ENCODE assay signal across 8 cellular contexts in the genomic region with DNA sequence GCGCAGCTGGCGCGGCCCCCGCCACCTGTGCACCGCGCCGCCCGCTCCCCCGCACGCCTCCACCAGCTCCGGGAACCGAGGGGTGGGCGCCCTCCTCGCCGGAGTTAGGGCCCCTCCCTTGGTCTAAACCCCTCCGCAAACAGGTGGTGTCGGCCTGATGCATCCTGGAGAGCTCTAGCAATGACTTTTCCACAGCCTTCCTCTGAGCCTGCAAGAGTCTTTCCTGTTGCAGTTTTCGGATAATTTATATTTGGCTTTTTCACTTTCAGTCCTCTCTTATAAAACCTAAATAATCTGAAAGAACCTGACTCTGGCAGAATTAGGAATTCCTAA. TPM values are rescaled to one million over a fixed set of nuclear protein-coding genes. Genes with fewer than 3 reads are reported as not detected.
DNase-seq lines count a peak whose midpoint lies in the region; ATAC-seq, FAIRE-seq and TF ChIP-seq lines count a peak whose summit lies in the region.

No MANE protein-coding gene starts in this region.

- TF ChIP-seq EP300 in A549 (IDR thresholded peaks at IDR 0.05): no peak
- no peak for TF ChIP-seq EP300 in GM12878 (IDR thresholded peaks at IDR 0.05; ENCODE audit: borderline replicate concordance in 1 of 2, control insufficient read depth in 1 of 2, low read depth in 2 of 2, low read length in 2 of 2)

- no peak for DNase-seq in A549 (ENCODE audit: low read depth in 1 of 2, low spot score in 1 of 2)
- no peak for DNase-seq in HCT116 (ENCODE audit: low read depth, low spot score)
- no peak for DNase-seq in GM12878 (ENCODE audit: low read depth, low spot score)
- DNase-seq in HT-29 (ENCODE audit: low spot score): no peak
- no peak for DNase-seq in GDM1 (lab: John Stamatoyannopoulos, UW)
- DNase-seq in NCI-H146 treated with DMSO at 0.1 percent for 48 hours (lab: John Stamatoyannopoulos, UW; ENCODE audit: unreplicated experiment): no peak
- DNase-seq in activated naive CD4-positive, alpha-beta T cell (lab: John Stamatoyannopoulos, UW): no peak

- no peaks in the 10 kb centered on the region for H3K9me3 ChIP-seq in A549
- no peaks in the 10 kb centered on the region for H3K9me3 ChIP-seq in HCT116 (ENCODE audit: control insufficient read depth in 1 of 2, insufficient read depth in 1 of 2, low read depth in 1 of 2, low read length in 2 of 2)
- no peaks in the 10 kb centered on the region for H3K9me3 ChIP-seq in GM12878 (replicated peaks; ENCODE audit: control insufficient read depth, insufficient read depth, low read length)
- no peaks in the 10 kb centered on the region for H3K9me3 ChIP-seq in mesodermal cell (ENCODE audit: control insufficient read depth, low read length)

- H2AFZ ChIP-seq in HCT116 (ENCODE audit: low read depth, low read length, poor library complexity, severe bottlenecking): peak overlapping the region; percentile 48
- no peak overlapping the region for H2AFZ ChIP-seq in GM12878 (ENCODE audit: control insufficient read depth, low read depth, low read length)

- POLR2A ChIA-PET in A549 (lab: Yijun Ruan, JAX) (interaction anchor here (2.0 kb wide), 1 partner anchor 206 kb away, joined by 18 read pairs; a partner anchor contains a TSS), HCT116 (lab: Charles Lee) (no interaction called here), GM12878 (lab: Charles Lee) (no interaction called here)

- no peak; a peak in 1 of 5 replicates for TF ChIP-seq RAD21 in A549 (conservative IDR thresholded peaks at IDR 0.05 in 1 of 2, IDR thresholded peaks at IDR 0.05 in 1 of 2)
- no peak for TF ChIP-seq RAD21 in HCT116 (IDR thresholded peaks at IDR 0.05; ENCODE audit: low read depth)
- TF ChIP-seq RAD21 in GM12878 (IDR thresholded peaks at IDR 0.05; ENCODE audit: insufficient read depth, low read depth, low read length): no peak

- H3K4me1 ChIP-seq in A549 (peaks cover 12% of the 10 kb centered on the region; the same call in 1 of the 3 replicates), HCT116 (ENCODE audit: control insufficient read depth in 1 of 2, insufficient read depth in 2 of 2, low read length in 2 of 2) (peaks cover 0 to 12% of the 10 kb centered on the region in 2 experiments; a peak in 2 of 4 replicates), GM12878 (ENCODE audit: control insufficient read depth, insufficient read depth, low read length) (no peaks in the 10 kb centered on the region), mesodermal cell (ENCODE audit: control insufficient read depth, insufficient read depth, low read length, poor library complexity, severe bottlenecking) (no peaks in the 10 kb centered on the region)

- in situ Hi-C loops in GM12878 (cut with MboI): loop anchor here (5.0 kb wide), 1 partner anchor 153 kb away; no protein-coding TSS in a partner anchor

- H3K36me3 ChIP-seq in HCT116 (ENCODE audit: control insufficient read depth in 1 of 2, insufficient read depth in 2 of 2, low read length in 2 of 2): no peaks in the 10 kb centered on the region
- H3K36me3 ChIP-seq in GM12878 (ENCODE audit: control insufficient read depth in 2 of 2, insufficient read depth in 2 of 2, low read length in 1 of 2): no peaks in the 10 kb centered on the region
- no peaks in the 10 kb centered on the region for H3K36me3 ChIP-seq in mesodermal cell (ENCODE audit: control insufficient read depth, insufficient read depth, low read length)

- FAIRE-seq in A549 (lab: Jason Lieb, UNC): no peak
- FAIRE-seq in GM12878 (lab: Jason Lieb, UNC): no peak

- TF ChIP-seq CTCF in A549 (IDR thresholded peaks at IDR 0.05): no peak; the same call in none of the 3 replicates
- TF ChIP-seq CTCF in HCT116 (IDR thresholded peaks at IDR 0.05 in 2 of 3, conservative IDR thresholded peaks at IDR 0.05 in 1 of 3; ENCODE audit: borderline replicate concordance in 1 of 3, insufficient read depth in 1 of 3, low read depth in 2 of 3, low read length in 2 of 3): no peak; a peak in 1 of 6 replicates
- no peak for TF ChIP-seq CTCF in GM12878 (IDR thresholded peaks at IDR 0.05 in 2 of 3, conservative IDR thresholded peaks at IDR 0.05 in 1 of 3; ENCODE audit: control insufficient read depth in 2 of 3, extremely low read depth in 1 of 3, insufficient read depth in 1 of 3, low read depth in 3 of 3, low read length in 3 of 3)

- SMC1A ChIA-PET in GM12878 (lab: Charles Lee; ENCODE audit: uncharacterized antibody, unreplicated experiment): interaction anchor here (0.8 to 5.9 kb wide), 5 partner anchors 43 to 206 kb away, joined by 3 to 59 read pairs (median 3); a partner anchor contains a TSS

- H3K79me2 ChIP-seq in HCT116 (ENCODE audit: insufficient read depth, low read length) (no peaks in the 10 kb centered on the region), GM12878 (ENCODE audit: control insufficient read depth, insufficient read depth, low read length) (no peaks in the 10 kb centered on the region)

- H3K27ac ChIP-seq in A549 (peak overlapping the region; percentile 65 to 73), HCT116 (ENCODE audit: low read depth, low read length) (no peak overlapping the region), GM12878 (ENCODE audit: control insufficient read depth, insufficient read depth) (no peak overlapping the region), mesodermal cell (ENCODE audit: low read depth, low read length, severe bottlenecking) (no peak overlapping the region)

- intact Hi-C loops in HCT116 (cut with micrococcal nuclease) (loop anchor here (2.0 to 10.0 kb wide), 2 partner anchors 150 to 640 kb away; a partner anchor contains a TSS), GM12878 (cut with micrococcal nuclease; ENCODE audit: unreplicated experiment) (no loop called here)

- TF ChIP-seq POLR2A in A549 (IDR thresholded peaks at IDR 0.05; ENCODE audit: low read length) (no peak), HCT116 (IDR thresholded peaks at IDR 0.05; ENCODE audit: borderline replicate concordance, extremely low read depth, insufficient read depth, insufficient read length) (no peak), GM12878 (IDR thresholded peaks at IDR 0.05; ENCODE audit: low read depth, low read length) (no peak)

- H3K27me3 ChIP-seq in HCT116 (ENCODE audit: insufficient read depth, low read length) (peaks cover 64% of the 10 kb centered on the region), GM12878 (replicated peaks in 1 of 2; ENCODE audit: control insufficient read depth in 2 of 2, insufficient read depth in 2 of 2, low read length in 1 of 2) (peaks cover 2 to 14% of the 10 kb centered on the region in 2 experiments)

- H3K9ac ChIP-seq in HCT116 (ENCODE audit: low read length): no peak overlapping the region
- no peak overlapping the region for H3K9ac ChIP-seq in GM12878 (ENCODE audit: control insufficient read depth, insufficient read depth, low read length)

- no peak for ATAC-seq in A549
- no peak for ATAC-seq in HCT116
- no peak for ATAC-seq in GM12878

- WGBS in A549 (ENCODE audit: missing lambda C conversion rate): 5% methylated on average over 7 of the region's 18 CpGs
- WGBS in GM12878 (ENCODE audit: insufficient coverage, insufficient replicate concordance, low lambda C conversion rate, missing lambda C conversion rate): 3% methylated on average over 18 of the region's 18 CpGs
- WGBS in mesodermal cell (ENCODE audit: insufficient coverage in 2 of 2), 2 experiments: 0% methylated on average over 8 to 17 of the region's 18 CpGs

- H4K20me1 ChIP-seq in HCT116 (ENCODE audit: insufficient read depth) (no peaks in the 10 kb centered on the region), GM12878 (ENCODE audit: control insufficient read depth, insufficient read depth) (no peaks in the 10 kb centered on the region)

- CTCF ChIA-PET in A549 (lab: Yijun Ruan, JAX): interaction anchor here (0.5 to 6.3 kb wide), 33 partner anchors 9 to 277 kb away, joined by 3 to 207 read pairs (median 4); no protein-coding TSS in a partner anchor
- CTCF ChIA-PET in HCT116 (lab: Charles Lee): interaction anchor here (1.2 to 3.0 kb wide), 3 partner anchors 69 to 207 kb away, joined by 3 to 42 read pairs (median 4); no protein-coding TSS in a partner anchor
- CTCF ChIA-PET in GM12878 (lab: Yijun Ruan, JAX): interaction anchor here (0.7 to 7.7 kb wide), 12 partner anchors 8 to 646 kb away, joined by 3 to 181 read pairs (median 4); a partner anchor contains a TSS

- H3K4me2 ChIP-seq in A549: peak overlapping the region; percentile 85
- peak overlapping the region; percentile 70 for H3K4me2 ChIP-seq in HCT116 (ENCODE audit: low read length)
- peak overlapping the region; percentile 98; the same call in 1 of the 2 replicates for H3K4me2 ChIP-seq in GM12878 (ENCODE audit: control insufficient read depth, insufficient read depth)

- BruUV-seq in HCT116 (replicated peaks; lab: Mats Ljungman, UMichigan) (no TSS peak), GM12878 (replicated peaks; lab: Mats Ljungman, UMichigan) (no TSS peak)

- RAD21 ChIA-PET in HCT116 (lab: Charles Lee; ENCODE audit: low non-redundant PET in 1 of 2, low total read pairs in 2 of 2, uncharacterized antibody in 2 of 2, unreplicated experiment in 2 of 2): interaction anchor here in 1 of 2 experiments (1.5 kb wide), 1 partner anchor 151 kb away, joined by 4 read pairs; no protein-coding TSS in a partner anchor
- RAD21 ChIA-PET in GM12878 (lab: Charles Lee; ENCODE audit: unreplicated experiment): interaction anchor here (0.7 to 3.3 kb wide), 8 partner anchors 63 to 646 kb away, joined by 3 to 60 read pairs (median 4); no protein-coding TSS in a partner anchor

- H3K4me3 ChIP-seq in A549: peak overlapping the region; percentile 73
- peak overlapping the region; percentile 12 to 36; a peak in 2 of 4 replicates for H3K4me3 ChIP-seq in HCT116 (replicated peaks in 1 of 2; ENCODE audit: low read depth in 1 of 2, low read length in 2 of 2)
- peak overlapping the region; percentile 43; the same call in 1 of the 2 replicates for H3K4me3 ChIP-seq in GM12878
- peak overlapping the region; percentile 48 for H3K4me3 ChIP-seq in mesodermal cell (ENCODE audit: extremely low read depth, insufficient read depth, low read length, poor library complexity, severe bottlenecking)

- H3K9me2 ChIP-seq in HCT116 (ENCODE audit: insufficient read depth): no peaks in the 10 kb centered on the region

RNA-seq across cellular contexts. Expression of a gene that starts 0.3 kb away (rescaled TPM):
- polyA plus RNA-seq in A549 (2011; rRNA removed) (21.7 and 22.2 TPM in 2 replicates), A549 (2017; fragmentation: RNase III; extraction: RNeasy Plus Mini Kit Qiagen cat#74134 plus additional on column Dnase treatment) (5.0 to 5.2 TPM (median 5.1 TPM) in 3 replicates), GM12878 (2011; rRNA removed) (not detected in 2 replicates), GM12878 (2014; fragmentation: Illumina TruSeq; extraction: Trizol) (0.03 TPM in 1 of 2 replicates, not detected in the other), GM12878 (2014; fragmentation: Nextera tagmentation; extraction: Ambion mirVana) (not detected), GM12878 (2014; rRNA removed) (not detected in 2 replicates), GM12878 (2016; fragmentation: Nextera tagmentation; extraction: Ambion mirVana) (not detected)
- 10.8 and 16.7 TPM in 2 replicates for polyA plus RNA-seq in A549 (2012; cell fraction: cytosol; rRNA removed)
- 18.7 and 18.8 TPM in 2 replicates for polyA plus RNA-seq in A549 (2012; cell fraction: nucleus; rRNA removed)
- polyA minus RNA-seq in A549 (2011; rRNA and poly(A)+ RNA removed): 43.8 and 54.6 TPM in 2 replicates
- total RNA-seq in HCT116 (2021; ENCODE audit: unreplicated experiment) (not detected), GM12878 (2014; rRNA removed) (not detected in 2 replicates), GM12878 (2014; rRNA removed; fragmentation: Illumina TruSeq; extraction: Trizol) (not detected in 2 replicates), GM12878 (2021) (not detected in 2 replicates)
- polyA plus RNA-seq in HCT116 (2012): not detected in 2 replicates
- total RNA-seq in GM12878 (2013; cell fraction: nucleolus; rRNA removed): not detected in 2 replicates
- not detected for polyA plus RNA-seq in GM12878 (2011; ENCODE audit: low read depth)
- polyA plus RNA-seq in GM12878 (2011; cell fraction: cytosol; rRNA removed): not detected in 2 replicates
- 0.07 and 0.19 TPM in 2 replicates for polyA plus RNA-seq in GM12878 (2011; cell fraction: nucleus; rRNA removed)
- not detected in 2 replicates for polyA plus RNA-seq in GM12878 (2012)
- 0.46 TPM in 1 of 2 replicates, not detected in the other for polyA minus RNA-seq in GM12878 (2011; rRNA and poly(A)+ RNA removed)
- not detected in 2 replicates for polyA minus RNA-seq in GM12878 (2011; cell fraction: cytosol; rRNA and poly(A)+ RNA removed)
- 0.12 TPM in 1 of 2 replicates, not detected in the other for polyA minus RNA-seq in GM12878 (2011; cell fraction: nucleus; rRNA and poly(A)+ RNA removed)
- polyA plus RNA-seq in mesodermal cell (2013, experiment 1 of 2): 0.48 TPM
- polyA plus RNA-seq in mesodermal cell (2013, experiment 2 of 2): 0.30 TPM
- total RNA-seq in HT-29 (2014; rRNA removed; shearing (Covaris generic)): not detected in 2 replicates

Comparison
In these comparisons a context has a peak if more than half of its experiments do, and no peak if none do; other contexts are left out.
1. H3K27ac ChIP-seq: peak in A549 (2 of 2); none in HCT116 (single experiment), GM12878 (single experiment) and mesodermal cell (single experiment).
2. Peak in every context shown above with its lines, with median percentiles within 50 percentile points of each other: H3K4me2 ChIP-seq and H3K4me3 ChIP-seq.